1 cellular context compared by ENCODE assay signal in the genomic region with DNA sequence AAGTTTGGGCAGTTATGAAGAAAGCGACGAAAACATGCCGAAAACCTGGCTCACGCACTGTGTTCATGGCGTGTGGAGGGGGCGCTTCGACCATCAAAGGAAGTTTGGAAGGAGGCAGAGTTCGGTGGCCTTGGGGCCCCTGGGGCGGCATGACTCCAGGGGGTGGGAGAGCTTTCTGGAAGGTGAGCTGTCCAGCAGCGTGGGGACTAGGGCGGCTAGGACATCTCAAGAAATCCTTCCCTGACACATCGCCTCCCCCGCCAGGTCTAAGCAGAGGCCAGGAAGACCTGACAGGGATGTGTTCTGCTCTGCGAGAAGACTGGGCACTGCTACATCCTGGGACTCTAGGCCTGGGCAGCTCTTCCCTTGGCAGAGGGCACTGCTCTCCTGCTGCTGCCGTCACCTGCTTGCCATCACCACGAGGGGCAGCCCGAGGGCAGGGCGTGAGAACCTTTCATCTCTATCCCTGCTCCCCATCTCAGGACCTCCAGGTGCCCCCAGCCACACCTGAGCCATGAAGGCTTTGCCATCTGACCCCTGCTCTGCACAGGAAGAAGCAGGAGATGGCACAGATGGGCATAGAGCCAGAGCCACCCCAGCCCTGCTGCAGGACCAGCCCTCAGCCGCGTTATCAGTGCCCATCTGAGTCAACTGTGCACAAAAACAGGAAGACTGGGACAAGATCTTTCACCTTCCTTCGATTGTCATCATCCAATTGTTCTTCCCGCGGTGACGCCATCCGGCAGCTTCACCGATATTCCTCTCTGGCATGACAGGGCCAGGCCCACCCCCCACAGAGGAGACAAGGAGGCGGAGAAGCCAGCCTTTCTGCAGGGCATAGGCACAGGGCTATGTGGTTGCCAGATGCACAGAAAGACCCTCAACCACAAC.
TF ChIP-seq lines count a peak whose summit lies in the region.

No MANE protein-coding gene starts in this region.

TF ChIP-seq in HepG2, 621 proteins besides CTCF, POLR2A, EP300 and RAD21 (continued from another document):
- TF ChIP-seq, protein P1, sequence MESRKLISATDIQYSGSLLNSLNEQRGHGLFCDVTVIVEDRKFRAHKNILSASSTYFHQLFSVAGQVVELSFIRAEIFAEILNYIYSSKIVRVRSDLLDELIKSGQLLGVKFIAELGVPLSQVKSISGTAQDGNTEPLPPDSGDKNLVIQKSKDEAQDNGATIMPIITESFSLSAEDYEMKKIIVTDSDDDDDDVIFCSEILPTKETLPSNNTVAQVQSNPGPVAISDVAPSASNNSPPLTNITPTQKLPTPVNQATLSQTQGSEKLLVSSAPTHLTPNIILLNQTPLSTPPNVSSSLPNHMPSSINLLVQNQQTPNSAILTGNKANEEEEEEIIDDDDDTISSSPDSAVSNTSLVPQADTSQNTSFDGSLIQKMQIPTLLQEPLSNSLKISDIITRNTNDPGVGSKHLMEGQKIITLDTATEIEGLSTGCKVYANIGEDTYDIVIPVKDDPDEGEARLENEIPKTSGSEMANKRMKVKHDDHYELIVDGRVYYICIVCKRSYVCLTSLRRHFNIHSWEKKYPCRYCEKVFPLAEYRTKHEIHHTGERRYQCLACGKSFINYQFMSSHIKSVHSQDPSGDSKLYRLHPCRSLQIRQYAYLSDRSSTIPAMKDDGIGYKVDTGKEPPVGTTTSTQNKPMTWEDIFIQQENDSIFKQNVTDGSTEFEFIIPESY (CRISPR knock-in tag; IDR thresholded peaks at IDR 0.05), result 0 out of 2 replicates have a peak, but pooled peaks have one; percentile 23
